In genomic region chr1:248825573-248825908, GRCh38 we compare ENCODE assay signal across 8 cellular contexts. TPM values are rescaled to one million over a fixed set of nuclear protein-coding genes. Genes with fewer than 3 reads are reported as not detected.
DNase-seq lines count a peak whose midpoint lies in the region; ATAC-seq and TF ChIP-seq lines count a peak whose summit lies in the region.

No MANE protein-coding gene starts in this region.

- ATAC-seq in CD8-positive, alpha-beta T cell, result peak; percentile 4
- ATAC-seq in GM23338 (peak; percentile 31), RWPE2 (ENCODE audit: low read depth) (0 out of 3 replicates have a peak, but pooled peaks have one; percentile 2)

- H3K4me1 ChIP-seq in CD8-positive, alpha-beta T cell (ENCODE audit: insufficient read depth, low read length), result peaks cover 45% of the 10 kb centered on the region
- peaks cover 10% of the 10 kb centered on the region for H3K4me1 ChIP-seq in GM23338 (ENCODE audit: insufficient read depth)
- peaks cover 7% of the 10 kb centered on the region for H3K4me1 ChIP-seq in RWPE2 (ENCODE audit: insufficient read depth, poor library complexity, severe bottlenecking)
- H3K4me1 ChIP-seq in rectal smooth muscle tissue (ENCODE audit: control insufficient read depth, insufficient read depth, low read length), result peaks cover 25% of the 10 kb centered on the region

- H3K4me3 ChIP-seq in CD8-positive, alpha-beta T cell (ENCODE audit: low read depth, low read length), result peak overlapping the region; percentile 88
- H3K4me3 ChIP-seq in GM23338, result peak overlapping the region; percentile 75
- peak overlapping the region; percentile 52 for H3K4me3 ChIP-seq in RWPE2 (ENCODE audit: severe bottlenecking)
- peak overlapping the region; percentile 100 for H3K4me3 ChIP-seq in fibroblast of the aortic adventitia (ENCODE audit: low read depth, low read length)
- H3K4me3 ChIP-seq in rectal smooth muscle tissue (ENCODE audit: low read length), result peak overlapping the region; percentile 84

- POLR2A ChIA-PET in CD8-positive, alpha-beta T cell (lab: Charles Lee), result interaction anchor here (0.7 to 4.2 kb wide), 6 partner anchors 9 to 48 kb away, joined by 3 to 62 read pairs (median 10); partner anchors contain the start of genes ZNF672 and ZNF692

- no peak for TF ChIP-seq CTCF in CD8-positive, alpha-beta T cell (IDR thresholded peaks at IDR 0.05)
- TF ChIP-seq CTCF in GM23338 (conservative IDR thresholded peaks at IDR 0.05; ENCODE audit: low read depth in 2 of 2) (no peak), RWPE2 (IDR thresholded peaks at IDR 0.05; ENCODE audit: poor library complexity, severe bottlenecking) (no peak), fibroblast of the aortic adventitia (IDR thresholded peaks at IDR 0.05; ENCODE audit: insufficient read depth, low read length) (no peak)

- peak overlapping the region; percentile 68 for H3K9ac ChIP-seq in rectal smooth muscle tissue (ENCODE audit: low read length)

- CTCF ChIA-PET in CD8-positive, alpha-beta T cell (lab: Charles Lee), result interaction anchor here (0.7 to 2.6 kb wide), 6 partner anchors 12 to 100 kb away, joined by 3 to 26 read pairs (median 4); partner anchors contain the start of gene ZNF672

- no peaks in the 10 kb centered on the region for H3F3A ChIP-seq in GM23338 (replicated peaks; ENCODE audit: low read depth)

- no peaks in the 10 kb centered on the region for H3K9me3 Mint-ChIP-seq in CD8-positive, alpha-beta T cell
- H3K9me3 Mint-ChIP-seq in GM23338, result peaks cover 2% of the 10 kb centered on the region

- no peak for DNase-seq in CD8-positive, alpha-beta T cell
- DNase-seq in GM23338 (ENCODE audit: low spot score) (no peak), RWPE2 (ENCODE audit: low spot score) (no peak), fibroblast of the aortic adventitia (ENCODE audit: low read depth) (no peak), NCI-H1417 (lab: John Stamatoyannopoulos, UW) (no peak), NCI-H345 treated with DMSO at 0.1 percent for 48 hours (lab: John Stamatoyannopoulos, UW; ENCODE audit: unreplicated experiment) (no peak)
- DNase-seq in activated CD4-positive, alpha-beta T cell treated with anti-CD3 and anti-CD28 coated beads for 1 hour, result no peak

- peak overlapping the region; percentile 70; the same call in 1 of the 2 replicates for H2AFZ ChIP-seq in GM23338

- no peaks in the 10 kb centered on the region; the same call in 1 of the 2 replicates for H3K9me2 ChIP-seq in GM23338 (ENCODE audit: insufficient read depth)

- peaks cover 47% of the 10 kb centered on the region for H3K36me3 Mint-ChIP-seq in CD8-positive, alpha-beta T cell
- peaks cover 25% of the 10 kb centered on the region for H3K36me3 Mint-ChIP-seq in GM23338 (ENCODE audit: low read depth)

- H3K4me1 Mint-ChIP-seq in CD8-positive, alpha-beta T cell (ENCODE audit: low read depth), result peaks cover 63% of the 10 kb centered on the region
- peaks cover 20% of the 10 kb centered on the region for H3K4me1 Mint-ChIP-seq in GM23338

- no peaks in the 10 kb centered on the region for H3K27me3 Mint-ChIP-seq in CD8-positive, alpha-beta T cell (ENCODE audit: low read depth)
- H3K27me3 Mint-ChIP-seq in GM23338 (ENCODE audit: insufficient read depth, low read depth, poor library complexity), result peaks cover 6% of the 10 kb centered on the region

- H3K27ac ChIP-seq in CD8-positive, alpha-beta T cell (ENCODE audit: low read depth, low read length), result peak overlapping the region; percentile 99
- H3K27ac ChIP-seq in GM23338 (ENCODE audit: low read depth), result no peak overlapping the region
- H3K27ac ChIP-seq in RWPE2 (ENCODE audit: poor library complexity, severe bottlenecking), result peak overlapping the region; percentile 48
- H3K27ac ChIP-seq in rectal smooth muscle tissue (ENCODE audit: low read depth, low read length), result peak overlapping the region; percentile 84

- H3K27me3 ChIP-seq in CD8-positive, alpha-beta T cell (ENCODE audit: insufficient read depth, low read length), result no peaks in the 10 kb centered on the region
- no peaks in the 10 kb centered on the region for H3K27me3 ChIP-seq in GM23338 (ENCODE audit: insufficient read depth)
- H3K27me3 ChIP-seq in RWPE2 (ENCODE audit: insufficient read depth, poor library complexity, severe bottlenecking), result no peaks in the 10 kb centered on the region
- H3K27me3 ChIP-seq in rectal smooth muscle tissue (ENCODE audit: control insufficient read depth, insufficient read depth, low read length), result no peaks in the 10 kb centered on the region

- no peaks in the 10 kb centered on the region for H3K36me3 ChIP-seq in CD8-positive, alpha-beta T cell (ENCODE audit: insufficient read depth, low read length)
- H3K36me3 ChIP-seq in GM23338 (ENCODE audit: insufficient read depth), result no peaks in the 10 kb centered on the region
- H3K36me3 ChIP-seq in RWPE2 (ENCODE audit: low read depth), result peaks cover 26% of the 10 kb centered on the region
- peaks cover 3% of the 10 kb centered on the region for H3K36me3 ChIP-seq in rectal smooth muscle tissue (ENCODE audit: control insufficient read depth, insufficient read depth, low read length)

- H3K4me3 Mint-ChIP-seq in CD8-positive, alpha-beta T cell, result peak overlapping the region; percentile 95
- peak overlapping the region; percentile 89 for H3K4me3 Mint-ChIP-seq in GM23338

- H3K9me3 ChIP-seq in CD8-positive, alpha-beta T cell (ENCODE audit: low read length), result no peaks in the 10 kb centered on the region
- no peaks in the 10 kb centered on the region for H3K9me3 ChIP-seq in RWPE2 (ENCODE audit: severe bottlenecking)

- H4K20me1 ChIP-seq in GM23338 (replicated peaks; ENCODE audit: insufficient read depth), result peaks cover 7% of the 10 kb centered on the region; the same call in 1 of the 2 replicates

- peak overlapping the region; percentile 72 for H3K4me2 ChIP-seq in GM23338

- H3K79me2 ChIP-seq in GM23338 (replicated peaks; ENCODE audit: insufficient read depth), result peaks cover 34% of the 10 kb centered on the region

- peak overlapping the region; percentile 97 for H3K27ac Mint-ChIP-seq in CD8-positive, alpha-beta T cell
- peak overlapping the region; percentile 100 for H3K27ac Mint-ChIP-seq in GM23338

- intact Hi-C loops in CD8-positive, alpha-beta T cell (cut with DNase I, micrococcal nuclease), result loop anchor here in 1 of 2 experiments (5.0 kb wide), 1 partner anchor 1723 kb away; the partner anchor contains the start of gene ZNF669

TF ChIP-seq in GM23338, 12 proteins besides CTCF, POLR2A, EP300 and RAD21:
- TF ChIP-seq POLR2AphosphoS5 (IDR thresholded peaks at IDR 0.05; ENCODE audit: low read depth) (peak; percentile 57; the same call in 1 of the 2 replicates), CREB1 (CRISPR knock-in tag; IDR thresholded peaks at IDR 0.05; ENCODE audit: low read depth) (no peak), STAT1 (IDR thresholded peaks at IDR 0.05; ENCODE audit: unreplicated experiment) (no peak)

RNA-seq across cellular contexts. Expression of gene SH3BP5L, which starts 0.2 kb away (rescaled TPM):
- total RNA-seq in CD8-positive, alpha-beta T cell, result 10 to 100 TPM; 19.0 to 20.4 TPM
- 16.8 and 26.1 TPM in 2 replicates for total RNA-seq in GM23338 (2014; rRNA removed; shearing (Covaris generic))
- polyA plus RNA-seq in GM23338 (2016; fragmentation: Nextera tagmentation; extraction: Ambion mirVana), result 2.8 and 3.9 TPM in 2 replicates
- total RNA-seq in fibroblast of the aortic adventitia (ENCODE audit: low replicate concordance), result 20.2 and 21.8 TPM in 2 replicates

RNA-seq across cellular contexts. Expression of gene ZNF672, which starts 12.5 kb away (rescaled TPM):
- total RNA-seq in CD8-positive, alpha-beta T cell, result 10 to 100 TPM; 33.8 to 33.9 TPM
- total RNA-seq in GM23338 (2014; rRNA removed; shearing (Covaris generic)), result 26.3 and 39.7 TPM in 2 replicates
- polyA plus RNA-seq in GM23338 (2016; fragmentation: Nextera tagmentation; extraction: Ambion mirVana), result 9.0 and 10.3 TPM in 2 replicates
- 12.9 and 14.0 TPM in 2 replicates for total RNA-seq in fibroblast of the aortic adventitia (ENCODE audit: low replicate concordance)

RNA-seq across cellular contexts. Expression of gene ZNF692, which starts 33.3 kb away (rescaled TPM):
- total RNA-seq in CD8-positive, alpha-beta T cell, result 10 to 100 TPM; 18.7 to 19.2 TPM
- total RNA-seq in GM23338 (2014; rRNA removed; shearing (Covaris generic)), result 34.4 and 57.1 TPM in 2 replicates
- polyA plus RNA-seq in GM23338 (2016; fragmentation: Nextera tagmentation; extraction: Ambion mirVana), result 38.3 and 41.2 TPM in 2 replicates
- total RNA-seq in fibroblast of the aortic adventitia (ENCODE audit: low replicate concordance), result 8.9 and 9.6 TPM in 2 replicates
